ENCODE assay signal across 11 cellular contexts in the genomic region with DNA sequence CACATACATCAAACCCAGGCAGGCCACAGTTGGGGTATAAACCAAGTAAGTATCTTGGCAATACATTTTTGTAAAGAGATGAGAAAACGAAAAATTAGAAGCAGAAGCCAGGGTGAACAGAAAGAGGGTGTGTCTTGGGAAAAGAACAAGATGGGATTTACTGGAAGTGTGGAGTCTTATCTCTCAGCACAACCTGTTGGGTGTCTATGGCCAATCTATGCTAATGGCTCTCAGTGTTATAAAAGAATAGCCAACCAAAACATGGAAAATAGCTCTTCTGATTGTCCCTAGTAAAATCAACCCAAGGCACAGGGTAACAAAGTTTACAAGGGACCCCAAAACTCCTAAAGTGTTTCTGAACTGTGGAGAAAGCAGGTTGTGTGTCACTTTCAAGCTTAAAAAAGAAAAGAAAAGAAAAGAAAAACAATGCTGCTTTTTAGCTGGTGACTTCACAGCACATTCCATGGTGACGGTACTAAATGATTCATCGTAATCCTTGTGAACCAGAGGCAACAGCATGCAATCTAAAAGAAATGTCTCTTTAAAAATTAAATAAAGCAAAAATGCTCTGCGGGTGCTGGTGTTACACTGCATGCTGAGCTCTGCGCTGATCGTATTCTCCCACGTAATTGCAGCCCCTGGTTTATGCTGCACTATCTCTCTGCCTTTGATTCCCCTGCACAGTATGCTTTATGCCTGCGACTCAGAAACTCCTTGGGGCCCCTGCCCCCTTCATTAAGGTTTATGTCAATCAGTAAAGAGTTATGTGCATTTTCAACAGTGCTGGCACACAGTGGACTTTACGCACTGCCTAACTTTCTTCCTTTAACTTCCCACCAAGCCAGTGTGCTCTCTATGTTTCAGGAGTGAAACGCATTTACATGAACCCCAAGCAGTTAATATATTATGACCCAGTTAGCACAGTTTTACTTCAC.
DNase-seq lines count a peak whose midpoint lies in the region; TF ChIP-seq lines count a peak whose summit lies in the region.
"Had no signal": no experiment of that assay in that cellular context is flagged by ENCODE, and none has a peak within 500 bp of the region (broad histone marks: within the 10 kb centered on the region; RNA-seq: fewer than 3 reads in every experiment).

No MANE protein-coding gene starts in this region.

- BruUV-seq in A673 (replicated peaks; lab: Mats Ljungman, UMichigan): no TSS peak

- H3K9me3 ChIP-seq in A673 (ENCODE audit: low read depth, low read length, poor library complexity, severe bottlenecking): no peaks in the 10 kb centered on the region
- H3K9me3 ChIP-seq: uterus had no signal

- intact Hi-C loops in A673 (cut with micrococcal nuclease; ENCODE audit: unreplicated experiment): no loop called here

- no peaks in the 10 kb centered on the region for H3K36me3 ChIP-seq in A673 (ENCODE audit: insufficient read depth, low read length, poor library complexity, severe bottlenecking)
- no peaks in the 10 kb centered on the region for H3K36me3 ChIP-seq in brain microvascular endothelial cell (replicated peaks)
- H3K36me3 ChIP-seq: BLaER1 treated with 17β-estradiol and CSF1 and Interleukin-3, amounts not matched to agents 10 nM and 100 nM; uterus had no signal

- H3K4me3 Mint-ChIP-seq in progenitor cell of endocrine pancreas (ENCODE audit: low read depth): no peak overlapping the region
- no peak overlapping the region for H3K4me3 Mint-ChIP-seq in activated naive CD8-positive, alpha-beta T cell treated with anti-CD3 and anti-CD28 coated beads for 36 hours

- no peak for TF ChIP-seq CTCF in A673 (conservative IDR thresholded peaks at IDR 0.05; ENCODE audit: low read depth, low read length)
- TF ChIP-seq CTCF in brain microvascular endothelial cell (IDR thresholded peaks at IDR 0.05; ENCODE audit: low read depth, low read length, missing control alignments): no peak
- TF ChIP-seq CTCF in progenitor cell of endocrine pancreas (IDR thresholded peaks at IDR 0.05; ENCODE audit: unreplicated experiment): no peak
- TF ChIP-seq CTCF in GM13977 (IDR thresholded peaks at IDR 0.05; ENCODE audit: extremely low read depth, insufficient read depth, missing control alignments): no peak

- peaks cover 6% of the 10 kb centered on the region for H3K4me1 Mint-ChIP-seq in progenitor cell of endocrine pancreas (ENCODE audit: low read depth)
- no peaks in the 10 kb centered on the region for H3K4me1 Mint-ChIP-seq in activated naive CD8-positive, alpha-beta T cell treated with anti-CD3 and anti-CD28 coated beads for 36 hours

- H3K4me3 ChIP-seq in A673 (ENCODE audit: low read depth, low read length, poor library complexity, severe bottlenecking) (no peak overlapping the region), brain microvascular endothelial cell (ENCODE audit: low read depth, low read length) (peak overlapping the region; percentile 31)
- H3K4me3 ChIP-seq: BLaER1 treated with 17β-estradiol and CSF1 and Interleukin-3, amounts not matched to agents 10 nM and 100 nM; uterus had no signal

- peaks cover under 1% of the 10 kb centered on the region for H3K9me3 Mint-ChIP-seq in progenitor cell of endocrine pancreas (ENCODE audit: low read depth)
- H3K9me3 Mint-ChIP-seq in activated naive CD8-positive, alpha-beta T cell treated with anti-CD3 and anti-CD28 coated beads for 36 hours: no peaks in the 10 kb centered on the region

- H3K4me1 ChIP-seq in A673 (ENCODE audit: insufficient read depth, low read length, poor library complexity, severe bottlenecking): peaks cover 5% of the 10 kb centered on the region
- H3K4me1 ChIP-seq: BLaER1 treated with 17β-estradiol and CSF1 and Interleukin-3, amounts not matched to agents 10 nM and 100 nM; uterus had no signal

- in situ Hi-C loops in brain microvascular endothelial cell (cut with HindIII; ENCODE audit: low pct_ligation_motif_present, low sequenced_read_pairs): no loop called here
- in situ Hi-C loops in GM13977 (cut with MboI; ENCODE audit: low pct_unique_long_range_greater_than_20kb, low sequenced_read_pairs, unreplicated experiment): no loop called here

- H3K27me3 ChIP-seq in A673 (replicated peaks; ENCODE audit: insufficient read depth, low read depth, low read length, poor library complexity) (no peaks in the 10 kb centered on the region), brain microvascular endothelial cell (replicated peaks) (no peaks in the 10 kb centered on the region)
- H3K27me3 ChIP-seq: BLaER1 treated with 17β-estradiol and CSF1 and Interleukin-3, amounts not matched to agents 10 nM and 100 nM; uterus had no signal

- H3K27me3 Mint-ChIP-seq in progenitor cell of endocrine pancreas: peaks cover 46% of the 10 kb centered on the region
- H3K27me3 Mint-ChIP-seq in activated naive CD8-positive, alpha-beta T cell treated with anti-CD3 and anti-CD28 coated beads for 36 hours: no peaks in the 10 kb centered on the region

- POLR2A ChIA-PET in A673 (lab: Charles Lee; ENCODE audit: low non-redundant PET): no interaction called here

- DNase-seq in A673 (ENCODE audit: low spot score) (peak; percentile 42), HT1080 (ENCODE audit: low read depth) (peak; percentile 74), brain microvascular endothelial cell (peak; percentile 91), left kidney (ENCODE audit: low read depth, low spot score) (peak; percentile 27), OCI-M1 (lab: John Stamatoyannopoulos, UW) (no peak), progenitor cell of endocrine pancreas (ENCODE audit: low spot score, unreplicated experiment) (no peak), GM13977 (ENCODE audit: low spot score) (no peak)
- no peak for DNase-seq in activated naive CD8-positive, alpha-beta T cell treated with anti-CD3 and anti-CD28 coated beads for 36 hours
- DNase-seq: activated CD4-positive, alpha-beta T cell treated with anti-CD3 and anti-CD28 coated beads for 48 hours; uterus had no signal

- H3K36me3 Mint-ChIP-seq in progenitor cell of endocrine pancreas (ENCODE audit: insufficient read depth): no peaks in the 10 kb centered on the region
- H3K36me3 Mint-ChIP-seq in activated naive CD8-positive, alpha-beta T cell treated with anti-CD3 and anti-CD28 coated beads for 36 hours: no peaks in the 10 kb centered on the region

- CTCF ChIA-PET in A673 (lab: Charles Lee): no interaction called here

- H3K27ac ChIP-seq in A673 (ENCODE audit: low read depth, low read length, poor library complexity, severe bottlenecking) (no peak overlapping the region), brain microvascular endothelial cell (peak overlapping the region; percentile 93)
- H3K27ac ChIP-seq: BLaER1 treated with 17β-estradiol and CSF1 and Interleukin-3, amounts not matched to agents 10 nM and 100 nM; uterus had no signal

- H3K27ac Mint-ChIP-seq in progenitor cell of endocrine pancreas: no peak overlapping the region
- H3K27ac Mint-ChIP-seq in activated naive CD8-positive, alpha-beta T cell treated with anti-CD3 and anti-CD28 coated beads for 36 hours: no peak overlapping the region

Comparison
In these comparisons a context has a peak if more than half of its experiments do, and no peak if none do; other contexts are left out.
1. DNase-seq: peak in A673 (single experiment), HT1080 (single experiment), brain microvascular endothelial cell (single experiment) and left kidney (single experiment); none in OCI-M1 (single experiment), progenitor cell of endocrine pancreas (single experiment), GM13977 (single experiment) and activated naive CD8-positive, alpha-beta T cell treated with anti-CD3 and anti-CD28 coated beads for 36 hours (single experiment).